Comparison of ENCODE assay signal across 13 cellular contexts in genomic region chr9:110912701-110913291, GRCh38.
DNase-seq lines count a peak whose midpoint lies in the region; ATAC-seq, FAIRE-seq and TF ChIP-seq lines count a peak whose summit lies in the region.
"Had no signal": no experiment of that assay in that cellular context is flagged by ENCODE, and none has a peak within 500 bp of the region (broad histone marks: within the 10 kb centered on the region; RNA-seq: fewer than 3 reads in every experiment).

No MANE protein-coding gene starts in this region.

- peak overlapping the region; percentile 36 for H3K27ac ChIP-seq in caudate nucleus (ENCODE audit: low read depth, low read length)
- peak overlapping the region; percentile 54 for H3K27ac ChIP-seq in skeletal muscle tissue (ENCODE audit: low read depth, low read length)

- H3K27me3 ChIP-seq in skeletal muscle tissue (ENCODE audit: control insufficient read depth in 3 of 3, insufficient read depth in 3 of 3, low read length in 3 of 3), result no peaks in the 10 kb centered on the region

- peak; percentile 83 for FAIRE-seq in H54 (lab: Jason Lieb, UNC)
- FAIRE-seq: G401.6, K562 had no signal

- H3K36me3 ChIP-seq in skeletal muscle tissue (ENCODE audit: control insufficient read depth in 3 of 3, insufficient read depth in 3 of 3, low read length in 3 of 3), result no peaks in the 10 kb centered on the region

- no peak overlapping the region for H3K4me3 ChIP-seq in skeletal muscle tissue (ENCODE audit: low read length in 3 of 3)
- H3K4me3 ChIP-seq: K562 had no signal

- peaks cover 0 to 3% (median 0%) of the 10 kb centered on the region in 3 donors for H3K9me3 ChIP-seq in skeletal muscle tissue (ENCODE audit: control insufficient read depth in 3 of 3, low read length in 3 of 3)

- no peak overlapping the region for H3K9ac ChIP-seq in skeletal muscle tissue (ENCODE audit: low read depth in 1 of 3, low read length in 3 of 3)

- TF ChIP-seq POLR2A in H54 (IDR thresholded peaks at IDR 0.05; ENCODE audit: low read depth, low read length), result no peak

- ATAC-seq in GM19395 (IDR thresholded peaks at IDR 0.05; ENCODE audit: unreplicated experiment), result no peak
- ATAC-seq: K562, natural killer cell had no signal

- H3K4me1 ChIP-seq in skeletal muscle tissue (ENCODE audit: control insufficient read depth in 3 of 3, insufficient read depth in 3 of 3, low read length in 3 of 3), result no peaks in the 10 kb centered on the region

- no peak for DNase-seq in H54 (ENCODE audit: insufficient read length, low spot score)
- no peak for DNase-seq in caudate nucleus (lab: John Stamatoyannopoulos, UW)
- DNase-seq in iris pigment epithelial cell (ENCODE audit: low read depth), result peak; percentile 83
- no peak for DNase-seq in germinal center (ENCODE audit: low spot score)
- DNase-seq in T1000 (lab: John Stamatoyannopoulos, UW), result no peak
- no peak for DNase-seq in OCI-M2 (lab: John Stamatoyannopoulos, UW; ENCODE audit: unreplicated experiment)
- DNase-seq: C1 segment of cervical spinal cord, natural killer cell, NCI-H146 had no signal
